ENCODE assay signal across 23 cellular contexts in genomic region chr3:108834551-108834950, GRCh38. TPM values are rescaled to one million over a fixed set of nuclear protein-coding genes. Genes with fewer than 3 reads are reported as not detected.
DNase-seq lines count a peak whose midpoint lies in the region; ATAC-seq and TF ChIP-seq lines count a peak whose summit lies in the region.
"Had no signal": no experiment of that assay in that cellular context is flagged by ENCODE, and none has a peak within 500 bp of the region (broad histone marks: within the 10 kb centered on the region; RNA-seq: fewer than 3 reads in every experiment).

No MANE protein-coding gene starts in this region.

- TF ChIP-seq CTCF in testis (IDR thresholded peaks at IDR 0.05) = no peak

- CTCF ChIA-PET in activated naive CD4-positive, alpha-beta T cell treated with anti-CD3 and anti-CD28 coated beads for 36 hours (lab: Charles Lee) = interaction anchor here (1.4 to 7.5 kb wide), 4 partner anchors 13 to 81 kb away, joined by 5 to 52 read pairs (median 8); no protein-coding TSS in a partner anchor
- CTCF ChIA-PET in T-cell (lab: Charles Lee) = interaction anchor here (1.1 to 2.3 kb wide), 5 partner anchors 8 to 81 kb away, joined by 3 to 12 read pairs (median 7); partner anchors contain the start of gene TRAT1 (in 1 of the 2)

- peaks cover 17% of the 10 kb centered on the region for H3K36me3 Mint-ChIP-seq in activated naive CD4-positive, alpha-beta T cell treated with anti-CD3 and anti-CD28 coated beads for 36 hours (ENCODE audit: low read depth)
- H3K36me3 Mint-ChIP-seq in T-cell = peaks cover 65% of the 10 kb centered on the region
- peaks cover 34% of the 10 kb centered on the region for H3K36me3 Mint-ChIP-seq in activated naive CD8-positive, alpha-beta T cell treated with anti-CD3 and anti-CD28 coated beads for 36 hours

- intact Hi-C loops in activated naive CD4-positive, alpha-beta T cell treated with anti-CD3 and anti-CD28 coated beads for 36 hours (cut with micrococcal nuclease) = loop anchor here (2.0 to 10.0 kb wide), 5 partner anchors 14 to 1400 kb away; no protein-coding TSS in a partner anchor
- intact Hi-C loops in testis (cut with DNase I; ENCODE audit: low total_unique reads) = no loop called here

- no peaks in the 10 kb centered on the region for H3K36me3 ChIP-seq in testis (ENCODE audit: low read depth, missing control alignments)
- H3K36me3 ChIP-seq: BLaER1 treated with 17β-estradiol and CSF1 and Interleukin-3, amounts not matched to agents 10 nM and 100 nM; breast epithelium; colonic mucosa; esophagus squamous epithelium; gastrocnemius medialis; SJCRH30; suprapubic skin; uterus had no signal

- POLR2A ChIA-PET in T-cell (lab: Charles Lee) = interaction anchor here (0.7 to 2.0 kb wide), 5 partner anchors 10 to 282 kb away, joined by 3 to 8 read pairs (median 4); no protein-coding TSS in a partner anchor

- peaks cover 80% of the 10 kb centered on the region for H3K4me1 Mint-ChIP-seq in activated naive CD4-positive, alpha-beta T cell treated with anti-CD3 and anti-CD28 coated beads for 36 hours (ENCODE audit: low read depth)
- H3K4me1 Mint-ChIP-seq in T-cell = peaks cover 91 to 96% (median 92%) of the 10 kb centered on the region in 3 donors
- H3K4me1 Mint-ChIP-seq in activated naive CD8-positive, alpha-beta T cell treated with anti-CD3 and anti-CD28 coated beads for 36 hours = peaks cover 70% of the 10 kb centered on the region
- peaks cover 77% of the 10 kb centered on the region for H3K4me1 Mint-ChIP-seq in stimulated activated naive CD8-positive, alpha-beta T cell treated with anti-CD3 and anti-CD28 coated beads, Interleukin-15, amount 100 ng/mL, for 72 hours

- DNase-seq in activated naive CD4-positive, alpha-beta T cell treated with anti-CD3 and anti-CD28 coated beads for 36 hours = no peak
- DNase-seq in activated naive CD4-positive, alpha-beta T cell treated with anti-CD3 and anti-CD28 coated beads, Interleukin-2, amount 50 U/mL, for 16 hours = no peak
- no peak for DNase-seq in T-cell
- DNase-seq in activated naive CD8-positive, alpha-beta T cell treated with anti-CD3 and anti-CD28 coated beads for 36 hours = no peak
- DNase-seq in stimulated activated naive CD8-positive, alpha-beta T cell treated with anti-CD3 and anti-CD28 coated beads, Interleukin-15, amount 100 ng/mL, for 72 hours = no peak
- no peak for DNase-seq in testis
- DNase-seq in NK-92 treated with Interleukin-12 subunit alpha and Interleukin-12 subunit beta, amount 100 ng/mL, for 24 hours (lab: John Stamatoyannopoulos, UW) = no peak
- DNase-seq in D341Med (ENCODE audit: low spot score) = no peak
- DNase-seq: amniotic stem cell, colonic mucosa, esophagus squamous epithelium, gastrocnemius medialis, left colon, NCI-H524, SJCRH30, uterus had no signal

- peak overlapping the region; percentile 93 for H3K27ac Mint-ChIP-seq in activated naive CD4-positive, alpha-beta T cell treated with anti-CD3 and anti-CD28 coated beads for 36 hours
- H3K27ac Mint-ChIP-seq in T-cell = peak overlapping the region; percentile 78 to 95
- peak overlapping the region; percentile 87 for H3K27ac Mint-ChIP-seq in activated naive CD8-positive, alpha-beta T cell treated with anti-CD3 and anti-CD28 coated beads for 36 hours
- peak overlapping the region; percentile 97 to 99 for H3K27ac Mint-ChIP-seq in stimulated activated naive CD8-positive, alpha-beta T cell treated with anti-CD3 and anti-CD28 coated beads, Interleukin-15, amount 100 ng/mL, for 72 hours

- no peaks in the 10 kb centered on the region for H3K9me3 ChIP-seq in testis
- H3K9me3 ChIP-seq: BLaER1 treated with 17β-estradiol and CSF1 and Interleukin-3, amounts not matched to agents 10 nM and 100 nM; breast epithelium; colonic mucosa; esophagus squamous epithelium; gastrocnemius medialis; SJCRH30; suprapubic skin; uterus had no signal

- no peak overlapping the region for H3K4me3 ChIP-seq in testis
- H3K4me3 ChIP-seq: BLaER1 treated with 17β-estradiol and CSF1 and Interleukin-3, amounts not matched to agents 10 nM and 100 nM; breast epithelium; colonic mucosa; esophagus squamous epithelium; gastrocnemius medialis; hepatocyte; SJCRH30; suprapubic skin; uterus had no signal

- peak overlapping the region; percentile 81 for H3K4me3 Mint-ChIP-seq in activated naive CD4-positive, alpha-beta T cell treated with anti-CD3 and anti-CD28 coated beads for 36 hours
- peak overlapping the region; percentile 67 to 83 (median 73) for H3K4me3 Mint-ChIP-seq in T-cell
- no peak overlapping the region for H3K4me3 Mint-ChIP-seq in activated naive CD8-positive, alpha-beta T cell treated with anti-CD3 and anti-CD28 coated beads for 36 hours
- peak overlapping the region; percentile 72 to 91 for H3K4me3 Mint-ChIP-seq in stimulated activated naive CD8-positive, alpha-beta T cell treated with anti-CD3 and anti-CD28 coated beads, Interleukin-15, amount 100 ng/mL, for 72 hours

- no peak overlapping the region for H3K27ac ChIP-seq in testis
- H3K27ac ChIP-seq: BLaER1 treated with 17β-estradiol and CSF1 and Interleukin-3, amounts not matched to agents 10 nM and 100 nM; breast epithelium; colonic mucosa; esophagus squamous epithelium; gastrocnemius medialis; hepatocyte; KMS-11; SJCRH30; suprapubic skin; uterus had no signal

- H3K27me3 ChIP-seq in testis = no peaks in the 10 kb centered on the region
- H3K27me3 ChIP-seq: BLaER1 treated with 17β-estradiol and CSF1 and Interleukin-3, amounts not matched to agents 10 nM and 100 nM; breast epithelium; colonic mucosa; esophagus squamous epithelium; gastrocnemius medialis; hepatocyte; SJCRH30; suprapubic skin; uterus had no signal

- 88 to 100% methylated on average over 1 of the region's 1 CpG for WGBS in testis, 2 donors

- H3K4me1 ChIP-seq in testis = no peaks in the 10 kb centered on the region
- H3K4me1 ChIP-seq: BLaER1 treated with 17β-estradiol and CSF1 and Interleukin-3, amounts not matched to agents 10 nM and 100 nM; breast epithelium; colonic mucosa; esophagus squamous epithelium; gastrocnemius medialis; suprapubic skin; uterus had no signal

- no peaks in the 10 kb centered on the region for H3K9me3 Mint-ChIP-seq in activated naive CD4-positive, alpha-beta T cell treated with anti-CD3 and anti-CD28 coated beads for 36 hours
- H3K9me3 Mint-ChIP-seq in T-cell = no peaks in the 10 kb centered on the region
- H3K9me3 Mint-ChIP-seq in activated naive CD8-positive, alpha-beta T cell treated with anti-CD3 and anti-CD28 coated beads for 36 hours = no peaks in the 10 kb centered on the region
- H3K9me3 Mint-ChIP-seq in stimulated activated naive CD8-positive, alpha-beta T cell treated with anti-CD3 and anti-CD28 coated beads, Interleukin-15, amount 100 ng/mL, for 72 hours = no peaks in the 10 kb centered on the region

- peak; percentile 46 to 53 (median 51) for ATAC-seq in T-cell (replicated peaks in 1 of 4)
- ATAC-seq in stimulated activated naive CD8-positive, alpha-beta T cell treated with anti-CD3 and anti-CD28 coated beads, Interleukin-15, amount 100 ng/mL, for 72 hours = peak; percentile 57
- ATAC-seq: gastrocnemius medialis, left colon had no signal

- no peaks in the 10 kb centered on the region for H3K27me3 Mint-ChIP-seq in activated naive CD4-positive, alpha-beta T cell treated with anti-CD3 and anti-CD28 coated beads for 36 hours (ENCODE audit: low read depth)
- no peaks in the 10 kb centered on the region for H3K27me3 Mint-ChIP-seq in T-cell
- H3K27me3 Mint-ChIP-seq in activated naive CD8-positive, alpha-beta T cell treated with anti-CD3 and anti-CD28 coated beads for 36 hours = no peaks in the 10 kb centered on the region
- no peaks in the 10 kb centered on the region for H3K27me3 Mint-ChIP-seq in stimulated activated naive CD8-positive, alpha-beta T cell treated with anti-CD3 and anti-CD28 coated beads, Interleukin-15, amount 100 ng/mL, for 72 hours

- no peak for TF ChIP-seq POLR2A in testis (IDR thresholded peaks at IDR 0.05)

RNA-seq across cellular contexts. Expression of gene TRAT1, which starts 12.0 kb away (rescaled TPM):
- total RNA-seq in activated naive CD4-positive, alpha-beta T cell treated with anti-CD3 and anti-CD28 coated beads for 36 hours = 10 to 100 TPM; 17.7 to 19.8 TPM
- total RNA-seq in T-cell (100 to 1,000 TPM in 3 of 5 donors, 10 to 100 TPM in 2; 91.3 to 146 (median 113) TPM), testis (under 1 TPM in 1 of 2 donors, not detected in 1; 0.25 TPM)
- 10 to 100 TPM; 12.3 to 15.2 TPM for total RNA-seq in activated naive CD8-positive, alpha-beta T cell treated with anti-CD3 and anti-CD28 coated beads for 36 hours
- polyA plus RNA-seq in testis (ENCODE audit: insufficient read depth, low read depth, low replicate concordance) = 0.84 TPM
- total RNA-seq: gastrocnemius medialis, hepatocyte, pulmonary artery endothelial cell, SJCRH30 had no signal
- polyA plus RNA-seq: AG04450, hepatocyte had no signal

Comparison
In these comparisons a context has a peak if more than half of its experiments do, and no peak if none do; other contexts are left out.
1. RNA of gene TRAT1, which starts 12.0 kb away (total RNA-seq): 91.3 to 146 TPM in T-cell, 17.7 to 19.8 TPM in activated naive CD4-positive, alpha-beta T cell treated with anti-CD3 and anti-CD28 coated beads for 36 hours and 12.3 to 15.2 TPM in activated naive CD8-positive, alpha-beta T cell treated with anti-CD3 and anti-CD28 coated beads for 36 hours; 0.25 TPM in testis; every median in the first group is over 10 times any median in the second.
2. Peak in every context shown above with its lines, with median percentiles within 50 percentile points of each other: H3K27ac Mint-ChIP-seq.